Comparison of ENCODE assay signal across 16 cellular contexts in genomic region chr12:34400423-34400881, GRCh38.
DNase-seq lines count a peak whose midpoint lies in the region; ATAC-seq and TF ChIP-seq lines count a peak whose summit lies in the region.
"Had no signal": no experiment of that assay in that cellular context is flagged by ENCODE, and none has a peak within 500 bp of the region (broad histone marks: within the 10 kb centered on the region; RNA-seq: fewer than 3 reads in every experiment).

No MANE protein-coding gene starts in this region.

- H3K9me2 ChIP-seq in MM.1S (replicated peaks; ENCODE audit: insufficient read depth, low read length) = no peaks in the 10 kb centered on the region

- ATAC-seq in activated CD4-positive, alpha-beta T cell treated with anti-CD3 and anti-CD28 coated beads for 36 hours = no peak
- ATAC-seq in left ventricle myocardium superior (no peak), sciatic nerve (no peak), GM21619 (IDR thresholded peaks at IDR 0.05; ENCODE audit: unreplicated experiment) (no peak), HG03108 (IDR thresholded peaks at IDR 0.05; ENCODE audit: unreplicated experiment) (no peak)
- ATAC-seq: effector memory CD8-positive, alpha-beta T cell had no signal

- POLR2A ChIA-PET in activated CD4-positive, alpha-beta T cell treated with anti-CD3 and anti-CD28 coated beads for 36 hours (lab: Charles Lee) = no interaction called here

- TF ChIP-seq CTCF in Peyer's patch (IDR thresholded peaks at IDR 0.05) (no peak), MM.1S (IDR thresholded peaks at IDR 0.05; ENCODE audit: low read length) (no peak)

- H3K27me3 ChIP-seq in Peyer's patch (no peaks in the 10 kb centered on the region), MM.1S (replicated peaks; ENCODE audit: insufficient read depth, low read length) (no peaks in the 10 kb centered on the region)
- H3K27me3 ChIP-seq: SJCRH30 had no signal

- no peak overlapping the region for H3K4me2 ChIP-seq in MM.1S (ENCODE audit: low read depth, low read length)

- H3K36me3 Mint-ChIP-seq in activated CD4-positive, alpha-beta T cell treated with anti-CD3 and anti-CD28 coated beads for 36 hours (ENCODE audit: low read depth) = peaks cover 1% of the 10 kb centered on the region

- peaks cover 21% of the 10 kb centered on the region for H3K9me3 Mint-ChIP-seq in activated CD4-positive, alpha-beta T cell treated with anti-CD3 and anti-CD28 coated beads for 36 hours (ENCODE audit: low read depth)

- H3K36me3 ChIP-seq in Peyer's patch = no peaks in the 10 kb centered on the region
- H3K36me3 ChIP-seq in MM.1S (replicated peaks; ENCODE audit: insufficient read depth, low read length) = no peaks in the 10 kb centered on the region
- H3K36me3 ChIP-seq: SJCRH30 had no signal

- no peak overlapping the region for H3K27ac ChIP-seq in Peyer's patch
- no peak overlapping the region for H3K27ac ChIP-seq in MM.1S (ENCODE audit: low read length)
- H3K27ac ChIP-seq: SJCRH30 had no signal

- no peaks in the 10 kb centered on the region for H3K4me1 Mint-ChIP-seq in activated CD4-positive, alpha-beta T cell treated with anti-CD3 and anti-CD28 coated beads for 36 hours
- H3K4me1 Mint-ChIP-seq: nephron had no signal

- H2AFZ ChIP-seq in MM.1S (ENCODE audit: low read length) = no peak overlapping the region

- no peak overlapping the region for H3K4me3 Mint-ChIP-seq in activated CD4-positive, alpha-beta T cell treated with anti-CD3 and anti-CD28 coated beads for 36 hours
- H3K4me3 Mint-ChIP-seq: effector memory CD8-positive, alpha-beta T cell; nephron had no signal

- no peaks in the 10 kb centered on the region for H3K79me2 ChIP-seq in MM.1S (ENCODE audit: low read length)

- DNase-seq in activated CD4-positive, alpha-beta T cell treated with anti-CD3 and anti-CD28 coated beads for 36 hours = peak; percentile 2
- no peak for DNase-seq in activated CD4-positive, alpha-beta T cell treated with anti-CD3 and anti-CD28 coated beads for 4 hours
- DNase-seq in Peyer's patch (peak in 2 of 3 donors; percentile 5 to 29), left ventricle myocardium superior (peak; percentile 7), sciatic nerve (ENCODE audit: low spot score) (peak; percentile 30), MM.1S (no peak)
- DNase-seq: effector memory CD8-positive, alpha-beta T cell; foreskin fibroblast; kidney glomerular epithelial cell; MV-4-11; NCI-H2171 treated with DMSO at 0.1 percent for 48 hours; substantia nigra had no signal

- H3K4me3 ChIP-seq in Peyer's patch = no peak overlapping the region
- H3K4me3 ChIP-seq in MM.1S (ENCODE audit: low read length) = no peak overlapping the region
- H3K4me3 ChIP-seq: SJCRH30 had no signal

- H3K4me1 ChIP-seq in Peyer's patch (no peaks in the 10 kb centered on the region), MM.1S (ENCODE audit: low read length) (no peaks in the 10 kb centered on the region)
- H3K4me1 ChIP-seq: SJCRH30 had no signal

- H3K27ac Mint-ChIP-seq in activated CD4-positive, alpha-beta T cell treated with anti-CD3 and anti-CD28 coated beads for 36 hours = no peak overlapping the region
- H3K27ac Mint-ChIP-seq: effector memory CD8-positive, alpha-beta T cell; nephron had no signal

- H3K27me3 Mint-ChIP-seq in activated CD4-positive, alpha-beta T cell treated with anti-CD3 and anti-CD28 coated beads for 36 hours = no peaks in the 10 kb centered on the region
- H3K27me3 Mint-ChIP-seq: effector memory CD8-positive, alpha-beta T cell had no signal

- intact Hi-C loops in activated CD4-positive, alpha-beta T cell treated with anti-CD3 and anti-CD28 coated beads for 36 hours (cut with DNase I, micrococcal nuclease) = no loop called here
- intact Hi-C loops in left ventricle myocardium superior (cut with micrococcal nuclease) = no loop called here
- intact Hi-C loops in sciatic nerve (cut with DNase I) = no loop called here

- H3K9me3 ChIP-seq in Peyer's patch (peaks cover 0 to 41% (median 18%) of the 10 kb centered on the region in 4 donors), MM.1S (replicated peaks; ENCODE audit: insufficient read depth, low read length) (no peaks in the 10 kb centered on the region)
- H3K9me3 ChIP-seq: SJCRH30 had no signal

- CTCF ChIA-PET in activated CD4-positive, alpha-beta T cell treated with anti-CD3 and anti-CD28 coated beads for 36 hours (lab: Charles Lee) = no interaction called here

- no peak for TF ChIP-seq POLR2A in Peyer's patch (IDR thresholded peaks at IDR 0.05)

- no peaks in the 10 kb centered on the region for H3F3A ChIP-seq in MM.1S (ENCODE audit: insufficient read depth, low read length)

- H4K20me1 ChIP-seq in MM.1S (ENCODE audit: insufficient read depth, low read length) = no peaks in the 10 kb centered on the region

- no peak overlapping the region for H3K9ac ChIP-seq in MM.1S (ENCODE audit: low read length)

Comparison
In these comparisons a context has a peak if more than half of its experiments do, and no peak if none do; other contexts are left out.
1. DNase-seq: peak in activated CD4-positive, alpha-beta T cell treated with anti-CD3 and anti-CD28 coated beads for 36 hours (single experiment), Peyer's patch (2 of 3), left ventricle myocardium superior (single experiment) and sciatic nerve (single experiment); none in activated CD4-positive, alpha-beta T cell treated with anti-CD3 and anti-CD28 coated beads for 4 hours (0 of 2) and MM.1S (single experiment).